Comparison of ENCODE assay signal across 1 cellular context in genomic region chr1:46284597-46285564, GRCh38.
TF ChIP-seq lines count a peak whose summit lies in the region.

No MANE protein-coding gene starts in this region.

TF ChIP-seq in K562, 482 proteins besides CTCF, POLR2A, EP300 and RAD21 (continued from another document):
- TF ChIP-seq ATF3 (IDR thresholded peaks at IDR 0.05) (peak; percentile 52; the same call in 1 of the 2 replicates), ATF3 (CRISPR knock-in tag; conservative IDR thresholded peaks at IDR 0.05) (no peak), MYC (IDR thresholded peaks at IDR 0.05; ENCODE audit: low read depth, low read length) (no peak), MYC (CRISPR knock-in tag; IDR thresholded peaks at IDR 0.05; ENCODE audit: borderline replicate concordance, low read depth) (no peak), EGR1 (conservative IDR thresholded peaks at IDR 0.05) (no peak), ILK (tag; IDR thresholded peaks at IDR 0.05; ENCODE audit: borderline replicate concordance, low read depth) (no peak), RFX1 (IDR thresholded peaks at IDR 0.05) (no peak), E4F1 (CRISPR knock-in tag; IDR thresholded peaks at IDR 0.05; ENCODE audit: borderline replicate concordance) (no peak), SFPQ (IDR thresholded peaks at IDR 0.05; ENCODE audit: low read depth, low read length) (no peak), NCOA2 (IDR thresholded peaks at IDR 0.05; ENCODE audit: partially characterized antibody in 2 of 2) (no peak), KAT2B (IDR thresholded peaks at IDR 0.05; ENCODE audit: low read depth, low read length) (no peak), ZBTB26 (CRISPR knock-in tag; IDR thresholded peaks at IDR 0.05) (no peak), FOS (IDR thresholded peaks at IDR 0.05; ENCODE audit: extremely low read depth, insufficient read length) (no peak), LEF1 (IDR thresholded peaks at IDR 0.05) (no peak), ZNF655 (CRISPR knock-in tag; IDR thresholded peaks at IDR 0.05) (no peak), CHD2 (IDR thresholded peaks at IDR 0.05; ENCODE audit: low read depth, low read length) (no peak), TRIM25 (IDR thresholded peaks at IDR 0.05; ENCODE audit: borderline replicate concordance) (no peak), PHB2 (IDR thresholded peaks at IDR 0.05; ENCODE audit: low read depth) (no peak), E2F4 (CRISPR knock-in tag; IDR thresholded peaks at IDR 0.05; ENCODE audit: low read depth) (no peak), CEBPG (CRISPR knock-in tag; IDR thresholded peaks at IDR 0.05) (no peak), CEBPG (tag; conservative IDR thresholded peaks at IDR 0.05 in 1 of 2, IDR thresholded peaks at IDR 0.05 in 1 of 2) (0 out of 4 replicates have a peak, but pooled peaks of 1 of the 2 experiments have one; percentile 28), TFE3 (CRISPR knock-in tag; IDR thresholded peaks at IDR 0.05) (no peak), ELF2 (CRISPR knock-in tag; IDR thresholded peaks at IDR 0.05) (no peak), RBM17 (IDR thresholded peaks at IDR 0.05; ENCODE audit: borderline replicate concordance, low read depth, low read length) (no peak), ZBTB9 (CRISPR knock-in tag; IDR thresholded peaks at IDR 0.05) (no peak)
